ENCODE assay signal across 23 cellular contexts in genomic region chr3:177066068-177066467, GRCh38.
DNase-seq lines count a peak whose midpoint lies in the region; ATAC-seq and TF ChIP-seq lines count a peak whose summit lies in the region.
"Had no signal": no experiment of that assay in that cellular context is flagged by ENCODE, and none has a peak within 500 bp of the region (broad histone marks: within the 10 kb centered on the region; RNA-seq: fewer than 3 reads in every experiment).

No MANE protein-coding gene starts in this region.

- no peak overlapping the region for H3K56ac ChIP-seq in H9 (ENCODE audit: insufficient read length, low read depth, low read length)

- H3K36me3 ChIP-seq in A673 (ENCODE audit: insufficient read depth, low read length, poor library complexity, severe bottlenecking), result no peaks in the 10 kb centered on the region
- H3K36me3 ChIP-seq: gastroesophageal sphincter had no signal

- no peak overlapping the region for H3K23ac ChIP-seq in H9 (ENCODE audit: insufficient read length, low read depth, low read length)

- H3K4me3 ChIP-seq in A673 (ENCODE audit: low read depth, low read length, poor library complexity, severe bottlenecking), result no peak overlapping the region
- H3K4me3 ChIP-seq: BLaER1 treated with 17β-estradiol and CSF1 and Interleukin-3, amounts not matched to agents 10 nM and 100 nM; gastroesophageal sphincter had no signal

- H2BK5ac ChIP-seq in H9 (ENCODE audit: insufficient read length, low read length), result no peak overlapping the region

- no peak overlapping the region for H4K5ac ChIP-seq in H9 (ENCODE audit: insufficient read length, low read depth, low read length)

- intact Hi-C loops in A673 (cut with micrococcal nuclease; ENCODE audit: unreplicated experiment), result no loop called here

- POLR2A ChIA-PET in A673 (lab: Charles Lee; ENCODE audit: low non-redundant PET), result interaction anchor here (0.6 kb wide), 1 partner anchor 8 kb away, joined by 3 read pairs; no protein-coding TSS in a partner anchor

- BruUV-seq in A673 (replicated peaks; lab: Mats Ljungman, UMichigan), result no TSS peak

- H3K27ac ChIP-seq in A673 (ENCODE audit: low read depth, low read length, poor library complexity, severe bottlenecking) (peak overlapping the region; percentile 96), H9 (ENCODE audit: insufficient read length, low read depth, low read length) (no peak overlapping the region)
- H3K27ac ChIP-seq: BLaER1 treated with 17β-estradiol and CSF1 and Interleukin-3, amounts not matched to agents 10 nM and 100 nM; gastroesophageal sphincter; parathyroid adenoma had no signal

- H3K14ac ChIP-seq in H9 (ENCODE audit: insufficient read depth, low read length), result no peak overlapping the region

- no peak overlapping the region for H3K4me2 ChIP-seq in H9 (ENCODE audit: insufficient read depth, insufficient read length, low read length)
- H3K4me2 ChIP-seq: SK-N-SH had no signal

- H3K36me3 Mint-ChIP-seq in H9 (ENCODE audit: insufficient read depth in 1 of 3, low read depth in 3 of 3) (no peaks in the 10 kb centered on the region; a peak in 1 of 7 replicates), naive B cell (peaks cover 0 to 21% of the 10 kb centered on the region in 2 donors)
- H3K36me3 Mint-ChIP-seq in activated naive CD8-positive, alpha-beta T cell treated with anti-CD3 and anti-CD28 coated beads, Interleukin-2, amount 50 U/mL, for 24 hours (ENCODE audit: low read depth), result peaks cover 29% of the 10 kb centered on the region
- H3K36me3 Mint-ChIP-seq: natural killer cell had no signal

- peak; percentile 21 for ATAC-seq in activated naive CD8-positive, alpha-beta T cell treated with anti-CD3 and anti-CD28 coated beads, Interleukin-2, amount 50 U/mL, for 24 hours
- ATAC-seq in naive B cell (ENCODE audit: low read depth in 2 of 2), result no peak
- ATAC-seq: gastroesophageal sphincter, natural killer cell had no signal

- H3K4ac ChIP-seq in H9 (ENCODE audit: low read depth, low read length), result no peak overlapping the region

- peaks cover 95% of the 10 kb centered on the region for H3K4me1 ChIP-seq in A673 (ENCODE audit: insufficient read depth, low read length, poor library complexity, severe bottlenecking)
- no peaks in the 10 kb centered on the region for H3K4me1 ChIP-seq in H9 (ENCODE audit: insufficient read depth, low read length)

- WGBS in H9 (ENCODE audit: extremely low coverage, insufficient read length, low lambda C conversion rate), result no CpG with 5 or more reads among the region's 2 CpGs

- H2BK120ac ChIP-seq in H9 (ENCODE audit: low read depth, low read length, poor library complexity, severe bottlenecking), result no peak overlapping the region

- H3K4me1 Mint-ChIP-seq in H9 (peaks cover 11 to 18% of the 10 kb centered on the region in 2 experiments; a peak in 3 of 4 replicates), naive B cell (peaks cover 22 to 67% (median 48%) of the 10 kb centered on the region in 3 donors)
- H3K4me1 Mint-ChIP-seq in activated naive CD8-positive, alpha-beta T cell treated with anti-CD3 and anti-CD28 coated beads, Interleukin-2, amount 50 U/mL, for 24 hours, result peaks cover 72% of the 10 kb centered on the region

- H2AK5ac ChIP-seq in H9 (ENCODE audit: insufficient read length, low read length), result no peak overlapping the region

- DNase-seq in A673 (ENCODE audit: low spot score) (no peak), H9 (no peak), naive B cell (no peak), HuH-7.5 (ENCODE audit: low spot score) (no peak), COLO668 (lab: John Stamatoyannopoulos, UW; ENCODE audit: unreplicated experiment) (no peak), hippocampal formation (lab: John Stamatoyannopoulos, UW) (no peak)
- DNase-seq in activated naive CD8-positive, alpha-beta T cell treated with anti-CD3 and anti-CD28 coated beads, Interleukin-2, amount 50 U/mL, for 24 hours, result no peak
- no peak for DNase-seq in activated CD4-positive, alpha-beta T cell treated with anti-CD3 and anti-CD28 coated beads, Interleukin-2, amount 50 U/mL, for 48 hours
- DNase-seq: activated CD8-positive, alpha-beta memory T cell treated with anti-CD3 and anti-CD28 coated beads, Interleukin-2, amount 50 U/mL, for 4 hours; central memory CD4-positive, alpha-beta T cell; DND-41; natural killer cell; NCI-H1105; NCI-H2029 treated with DMSO at 0.1 percent for 48 hours; NCI-H2227 treated with DMSO at 0.1 percent for 48 hours; SK-N-SH; small intestine; stimulated activated CD4-positive, alpha-beta T cell treated with anti-CD3 and anti-CD28 coated beads, Interleukin-1b, Interleukin-23, amount 100 ng/mL, for 48 hours; T1000 had no signal

- H3K27me3 ChIP-seq in A673 (replicated peaks; ENCODE audit: insufficient read depth, low read depth, low read length, poor library complexity), result no peaks in the 10 kb centered on the region
- no peaks in the 10 kb centered on the region for H3K27me3 ChIP-seq in H9 (ENCODE audit: insufficient read depth, low read length)
- H3K27me3 ChIP-seq: BLaER1 treated with 17β-estradiol and CSF1 and Interleukin-3, amounts not matched to agents 10 nM and 100 nM; gastroesophageal sphincter had no signal

- no peak overlapping the region for H3T11ph ChIP-seq in H9 (ENCODE audit: low read length)

- no peak overlapping the region for H3K18ac ChIP-seq in H9 (ENCODE audit: insufficient read length, low read depth, low read length)

- no peaks in the 10 kb centered on the region for H3K23me2 ChIP-seq in H9 (ENCODE audit: insufficient read length, low read depth, low read length, poor library complexity, severe bottlenecking)

- H3K4me3 Mint-ChIP-seq in H9, result no peak overlapping the region
- no peak overlapping the region for H3K4me3 Mint-ChIP-seq in activated naive CD8-positive, alpha-beta T cell treated with anti-CD3 and anti-CD28 coated beads, Interleukin-2, amount 50 U/mL, for 24 hours
- no peak overlapping the region for H3K4me3 Mint-ChIP-seq in naive B cell
- H3K4me3 Mint-ChIP-seq: natural killer cell, type B pancreatic cell had no signal

- CTCF ChIA-PET in A673 (lab: Charles Lee), result no interaction called here

- H4K20me1 ChIP-seq in H9 (ENCODE audit: control insufficient read depth, insufficient read depth, insufficient read length), result no peaks in the 10 kb centered on the region

- no peaks in the 10 kb centered on the region for H3K9me3 Mint-ChIP-seq in H9
- H3K9me3 Mint-ChIP-seq in activated naive CD8-positive, alpha-beta T cell treated with anti-CD3 and anti-CD28 coated beads, Interleukin-2, amount 50 U/mL, for 24 hours, result no peaks in the 10 kb centered on the region
- no peaks in the 10 kb centered on the region for H3K9me3 Mint-ChIP-seq in naive B cell
- H3K9me3 Mint-ChIP-seq: natural killer cell, type B pancreatic cell had no signal

- no peak overlapping the region for H4K91ac ChIP-seq in H9 (ENCODE audit: insufficient read length, low read depth, low read length)

- H3K9ac ChIP-seq in H9 (ENCODE audit: extremely low read depth, insufficient read length, low read length), result no peak overlapping the region
- H3K9ac ChIP-seq: BLaER1 treated with 17β-estradiol and CSF1 and Interleukin-3, amounts not matched to agents 10 nM and 100 nM; parathyroid adenoma; SK-N-SH had no signal

- no peak overlapping the region for H2BK12ac ChIP-seq in H9 (ENCODE audit: insufficient read length, low read depth, low read length)

- H2AFZ ChIP-seq in H9 (ENCODE audit: low read length), result no peak overlapping the region
- H2AFZ ChIP-seq: parathyroid adenoma had no signal

- no peak for TF ChIP-seq CTCF in A673 (conservative IDR thresholded peaks at IDR 0.05; ENCODE audit: low read depth, low read length)
- no peak for TF ChIP-seq CTCF in H9 (conservative IDR thresholded peaks at IDR 0.05)

- peak overlapping the region in 1 of 3 experiments; percentile 10; a peak in 2 of 7 replicates for H3K27ac Mint-ChIP-seq in H9
- H3K27ac Mint-ChIP-seq in activated naive CD8-positive, alpha-beta T cell treated with anti-CD3 and anti-CD28 coated beads, Interleukin-2, amount 50 U/mL, for 24 hours, result peak overlapping the region; percentile 4
- H3K27ac Mint-ChIP-seq in naive B cell, result peak overlapping the region in 4 of 6 donors; percentile 5 to 89 (median 33)
- H3K27ac Mint-ChIP-seq: type B pancreatic cell had no signal

- H4K8ac ChIP-seq in H9 (replicated peaks; ENCODE audit: insufficient read length, low read depth, low read length), result peak overlapping the region; percentile 82

- H3K9me3 ChIP-seq in A673 (ENCODE audit: low read depth, low read length, poor library complexity, severe bottlenecking) (no peaks in the 10 kb centered on the region), H9 (ENCODE audit: control insufficient read depth, low read depth, low read length) (no peaks in the 10 kb centered on the region)
- H3K9me3 ChIP-seq: BLaER1 treated with 17β-estradiol and CSF1 and Interleukin-3, amounts not matched to agents 10 nM and 100 nM; gastroesophageal sphincter; SK-N-SH had no signal

- no peak overlapping the region for H2BK20ac ChIP-seq in H9 (ENCODE audit: low read depth, low read length, poor library complexity, severe bottlenecking)

- no peaks in the 10 kb centered on the region for H3K27me3 Mint-ChIP-seq in H9 (ENCODE audit: low read depth)
- no peaks in the 10 kb centered on the region for H3K27me3 Mint-ChIP-seq in activated naive CD8-positive, alpha-beta T cell treated with anti-CD3 and anti-CD28 coated beads, Interleukin-2, amount 50 U/mL, for 24 hours
- H3K27me3 Mint-ChIP-seq in naive B cell, result no peaks in the 10 kb centered on the region
- H3K27me3 Mint-ChIP-seq: type B pancreatic cell had no signal

- no peak overlapping the region for H2BK15ac ChIP-seq in H9 (ENCODE audit: low read depth, low read length)

- peaks cover 14% of the 10 kb centered on the region; the same call in 1 of the 2 replicates for H3K79me2 ChIP-seq in H9 (ENCODE audit: insufficient read depth, low read length)

- peaks cover 6% of the 10 kb centered on the region for H3K79me1 ChIP-seq in H9 (ENCODE audit: insufficient read depth, low read depth, low read length, poor library complexity, severe bottlenecking)
